In genomic region chr3:196624907-196625306, GRCh38 we compare ENCODE assay signal across 13 cellular contexts. TPM values are rescaled to one million over a fixed set of nuclear protein-coding genes. Genes with fewer than 3 reads are reported as not detected.
DNase-seq lines count a peak whose midpoint lies in the region; ATAC-seq, FAIRE-seq and TF ChIP-seq lines count a peak whose summit lies in the region.
"Had no signal": no experiment of that assay in that cellular context is flagged by ENCODE, and none has a peak within 500 bp of the region (broad histone marks: within the 10 kb centered on the region; RNA-seq: fewer than 3 reads in every experiment).

No MANE protein-coding gene starts in this region.

- H3K36me3 Mint-ChIP-seq in CD8-positive, alpha-beta memory T cell: peaks cover 0 to 1% (median 0%) of the 10 kb centered on the region in 3 donors

- WGBS in sigmoid colon, 2 donors: 89 to 94% methylated on average over 16 of the region's 16 CpGs
- 97% methylated on average over 16 of the region's 16 CpGs for WGBS in mesenchymal stem cell

- peaks cover 30 to 39% (median 39%) of the 10 kb centered on the region in 3 donors for H3K4me1 Mint-ChIP-seq in CD8-positive, alpha-beta memory T cell

- peak; percentile 72 for ATAC-seq in Right ventricle myocardium superior (ENCODE audit: poor library complexity)

- H3K23ac ChIP-seq in mesenchymal stem cell (ENCODE audit: low read length in 2 of 2): no peak overlapping the region

- no peaks in the 10 kb centered on the region for H3K36me3 ChIP-seq in CD8-positive, alpha-beta memory T cell (ENCODE audit: insufficient read depth, low read length)
- H3K36me3 ChIP-seq in sigmoid colon: no peaks in the 10 kb centered on the region
- H3K36me3 ChIP-seq in mesenchymal stem cell (ENCODE audit: control insufficient read depth in 1 of 2, insufficient read depth in 2 of 2, low read depth in 1 of 2, low read length in 2 of 2): no peaks in the 10 kb centered on the region
- H3K36me3 ChIP-seq in colonic mucosa: no peaks in the 10 kb centered on the region

- TF ChIP-seq EP300 in sigmoid colon (IDR thresholded peaks at IDR 0.05): no peak

- no peak overlapping the region for H3K4ac ChIP-seq in mesenchymal stem cell (ENCODE audit: low read depth in 1 of 2, low read length in 2 of 2)

- no peak overlapping the region for H3K18ac ChIP-seq in mesenchymal stem cell (ENCODE audit: low read depth in 1 of 2, low read length in 2 of 2)

- no peak overlapping the region for H2BK5ac ChIP-seq in mesenchymal stem cell (ENCODE audit: low read depth, low read length, poor library complexity, severe bottlenecking)

- peaks cover 20% of the 10 kb centered on the region for H3K4me1 ChIP-seq in CD8-positive, alpha-beta memory T cell (ENCODE audit: insufficient read depth, low read length)
- H3K4me1 ChIP-seq in sigmoid colon: peaks cover 0 to 7% (median 6%) of the 10 kb centered on the region in 4 donors
- H3K4me1 ChIP-seq in mesenchymal stem cell (ENCODE audit: control insufficient read depth, insufficient read depth, low read depth, low read length): peaks cover 6% of the 10 kb centered on the region
- no peaks in the 10 kb centered on the region for H3K4me1 ChIP-seq in colonic mucosa

- peak overlapping the region in 6 of 7 donors; percentile 81 to 84 (median 84) for H3K4me3 Mint-ChIP-seq in CD8-positive, alpha-beta memory T cell

- H3K9me3 Mint-ChIP-seq in CD8-positive, alpha-beta memory T cell: no peaks in the 10 kb centered on the region

- H3K9me3 ChIP-seq in CD8-positive, alpha-beta memory T cell (ENCODE audit: low read length): no peaks in the 10 kb centered on the region
- no peaks in the 10 kb centered on the region for H3K9me3 ChIP-seq in sigmoid colon
- H3K9me3 ChIP-seq in mesenchymal stem cell (ENCODE audit: control insufficient read depth, low read length): no peaks in the 10 kb centered on the region
- no peaks in the 10 kb centered on the region for H3K9me3 ChIP-seq in colonic mucosa

- no peak overlapping the region for H4K8ac ChIP-seq in mesenchymal stem cell (ENCODE audit: low read length)

- no peak for TF ChIP-seq POLR2A in sigmoid colon (IDR thresholded peaks at IDR 0.05)

- H3K79me1 ChIP-seq in mesenchymal stem cell (replicated peaks; ENCODE audit: low read length, poor library complexity, severe bottlenecking): no peaks in the 10 kb centered on the region

- H3K14ac ChIP-seq in mesenchymal stem cell (ENCODE audit: low read length in 2 of 2): no peak overlapping the region

- intact Hi-C loops in Right ventricle myocardium superior (cut with DNase I) (no loop called here), sigmoid colon (cut with DNase I) (no loop called here), colonic mucosa (cut with DNase I) (no loop called here)

- H2BK12ac ChIP-seq in mesenchymal stem cell (ENCODE audit: low read length in 2 of 2): no peak overlapping the region

- no peak overlapping the region for H2BK15ac ChIP-seq in mesenchymal stem cell (ENCODE audit: low read depth, poor library complexity, severe bottlenecking)

- peak overlapping the region in 5 of 8 donors; percentile 23 to 90 (median 72) for H3K27ac Mint-ChIP-seq in CD8-positive, alpha-beta memory T cell

- peak overlapping the region; percentile 47 for H3K4me3 ChIP-seq in CD8-positive, alpha-beta memory T cell (ENCODE audit: low read length)
- H3K4me3 ChIP-seq in sigmoid colon (no peak overlapping the region), mesenchymal stem cell (ENCODE audit: insufficient read depth in 1 of 2, low read depth in 1 of 2, low read length in 2 of 2) (no peak overlapping the region), colonic mucosa (no peak overlapping the region)
- H3K4me3 ChIP-seq: GM23248 had no signal

- H4K91ac ChIP-seq in mesenchymal stem cell (ENCODE audit: low read length): no peak overlapping the region

- DNase-seq in CD8-positive, alpha-beta memory T cell: no peak
- DNase-seq in SIG-M5 treated with dmso at 0.1 percent for 504 hours (lab: John Stamatoyannopoulos, UW; ENCODE audit: unreplicated experiment) (peak; percentile 98), Right ventricle myocardium superior (peak; percentile 71), sigmoid colon (peak; percentile 79), mesenchymal stem cell (no peak), colonic mucosa (no peak), GM19239 (ENCODE audit: insufficient read length, low spot score) (no peak), ACHN (no peak)
- DNase-seq: DMS 273 treated with DMSO at 0.1 percent for 48 hours, GM23248, mesendoderm, NCI-H1436 had no signal

- no peaks in the 10 kb centered on the region for H3K27me3 ChIP-seq in CD8-positive, alpha-beta memory T cell (ENCODE audit: insufficient read depth, low read length, poor library complexity, severe bottlenecking)
- H3K27me3 ChIP-seq in sigmoid colon (no peaks in the 10 kb centered on the region), mesenchymal stem cell (ENCODE audit: control insufficient read depth in 1 of 2, insufficient read depth in 1 of 2, low read length in 2 of 2) (peaks cover 0 to 6% of the 10 kb centered on the region in 2 experiments), colonic mucosa (no peaks in the 10 kb centered on the region)

- no peak overlapping the region for H3K4me2 ChIP-seq in mesenchymal stem cell (ENCODE audit: low read length, poor library complexity, severe bottlenecking)

- no peaks in the 10 kb centered on the region for H3K27me3 Mint-ChIP-seq in CD8-positive, alpha-beta memory T cell

- in situ Hi-C loops in ACHN (cut with HindIII; ENCODE audit: low pct_ligation_motif_present, low pct_unique_long_range_greater_than_20kb, low sequenced_read_pairs): no loop called here

- no peak overlapping the region for H3K27ac ChIP-seq in CD8-positive, alpha-beta memory T cell (ENCODE audit: low read depth, low read length)
- peak overlapping the region; percentile 52 to 77 (median 70) for H3K27ac ChIP-seq in sigmoid colon
- H3K27ac ChIP-seq in mesenchymal stem cell (ENCODE audit: low read length, poor library complexity, severe bottlenecking): no peak overlapping the region
- H3K27ac ChIP-seq in colonic mucosa: no peak overlapping the region
- H3K27ac ChIP-seq: GM23248 had no signal

- H2AFZ ChIP-seq in mesenchymal stem cell (ENCODE audit: low read depth, low read length): no peak overlapping the region

- CTCF ChIA-PET in CD8-positive, alpha-beta memory T cell (lab: Charles Lee): no interaction called here

- H2BK120ac ChIP-seq in mesenchymal stem cell (ENCODE audit: low read depth, low read length): no peak overlapping the region

- TF ChIP-seq CTCF in sigmoid colon (IDR thresholded peaks at IDR 0.05) (no peak), colonic mucosa (IDR thresholded peaks at IDR 0.05) (no peak)

- no peak for FAIRE-seq in GM19239 (lab: Jason Lieb, UNC)
- FAIRE-seq: bronchial epithelial cell had no signal

- H2AK5ac ChIP-seq in mesenchymal stem cell (ENCODE audit: low read length, severe bottlenecking): no peak overlapping the region

- H3K9ac ChIP-seq in mesenchymal stem cell (ENCODE audit: low read length) (no peak overlapping the region), colonic mucosa (ENCODE audit: low read depth in 2 of 2, low read length in 2 of 2) (no peak overlapping the region)
- H3K9ac ChIP-seq: GM23248 had no signal

- POLR2A ChIA-PET in CD8-positive, alpha-beta memory T cell (lab: Charles Lee): interaction anchor here (0.6 kb wide), 1 partner anchor 244 kb away, joined by 3 read pairs; no protein-coding TSS in a partner anchor

RNA-seq across cellular contexts. Expression of gene NRROS, which starts 14.6 kb away (rescaled TPM):
- total RNA-seq in CD8-positive, alpha-beta memory T cell: 10 to 100 TPM; 15.6 to 17.0 TPM
- 3.5 TPM for polyA plus RNA-seq in CD8-positive, alpha-beta memory T cell
- total RNA-seq in Right ventricle myocardium superior (2.4 TPM), sigmoid colon (1 to 10 TPM; 4.4 to 7.5 (median 5.9) TPM), colonic mucosa (1 to 10 TPM; 2.1 to 2.2 TPM)
- polyA plus RNA-seq in sigmoid colon: 1 to 10 TPM in 2 of 3 donors, under 1 TPM in 1; 0.60 to 6.5 (median 3.7) TPM
- 0.35 TPM for polyA plus RNA-seq in mesenchymal stem cell (2013, experiment 1 of 2)
- polyA plus RNA-seq in mesenchymal stem cell (2013, experiment 2 of 2): 0.37 TPM
- total RNA-seq: bronchial epithelial cell had no signal
- polyA plus RNA-seq: GM23248 had no signal

RNA-seq across cellular contexts. Expression of gene FBXO45, which starts 56.4 kb away (rescaled TPM):
- 10 to 100 TPM; 29.3 to 30.1 TPM for total RNA-seq in CD8-positive, alpha-beta memory T cell
- polyA plus RNA-seq in CD8-positive, alpha-beta memory T cell: 5.6 TPM
- total RNA-seq in Right ventricle myocardium superior (7.9 TPM), sigmoid colon (10 to 100 TPM in 1 of 4 donors, 1 to 10 TPM in 3; 6.5 to 10.9 (median 8.1) TPM), colonic mucosa (10 to 100 TPM; 12.1 to 13.9 TPM)
- polyA plus RNA-seq in sigmoid colon: 1 to 10 TPM; 4.8 to 8.2 (median 5.1) TPM
- polyA plus RNA-seq in mesenchymal stem cell (2013, experiment 1 of 2): 6.5 TPM
- 6.8 TPM for polyA plus RNA-seq in mesenchymal stem cell (2013, experiment 2 of 2)

RNA-seq across cellular contexts. Expression of gene WDR53, which starts 56.6 kb away (rescaled TPM):
- total RNA-seq in CD8-positive, alpha-beta memory T cell: 10 to 100 TPM; 26.7 to 28.8 TPM
- polyA plus RNA-seq in CD8-positive, alpha-beta memory T cell: 21.5 TPM
- total RNA-seq in Right ventricle myocardium superior (7.9 TPM), sigmoid colon (1 to 10 TPM; 2.9 to 7.2 (median 4.6) TPM), colonic mucosa (10 to 100 TPM in 1 of 2 donors, 1 to 10 TPM in 1; 8.0 to 11.7 TPM)
- 10 to 100 TPM in 1 of 3 donors, 1 to 10 TPM in 2; 6.2 to 11.4 (median 9.8) TPM for polyA plus RNA-seq in sigmoid colon
- polyA plus RNA-seq in mesenchymal stem cell (2013, experiment 1 of 2): 7.2 TPM
- 6.8 TPM for polyA plus RNA-seq in mesenchymal stem cell (2013, experiment 2 of 2)

Comparison
In these comparisons a context has a peak if more than half of its experiments do, and no peak if none do; other contexts are left out.
1. DNase-seq: peak in SIG-M5 treated with dmso at 0.1 percent for 504 hours (single experiment), Right ventricle myocardium superior (single experiment) and sigmoid colon (single experiment); none in CD8-positive, alpha-beta memory T cell (0 of 5), mesenchymal stem cell (single experiment), colonic mucosa (single experiment), GM19239 (single experiment) and ACHN (single experiment).
2. H3K27ac ChIP-seq: peak in sigmoid colon (4 of 4); none in CD8-positive, alpha-beta memory T cell (single experiment), mesenchymal stem cell (single experiment) and colonic mucosa (single experiment).